ENCODE assay signal across 1 cellular context in the genomic region with DNA sequence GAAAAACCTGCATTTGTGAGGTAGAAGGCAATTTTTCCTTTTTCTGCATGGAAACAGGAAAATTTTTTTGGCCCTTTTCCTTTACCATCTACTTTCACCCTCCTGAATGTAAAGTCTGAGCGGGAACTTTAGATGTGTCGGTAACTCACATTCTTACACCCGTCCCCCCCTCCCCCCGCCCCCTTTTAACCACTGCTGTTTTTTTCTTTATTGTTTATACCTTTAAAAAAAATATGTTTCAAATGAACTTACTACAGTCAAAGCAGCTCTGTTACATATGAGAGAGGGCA.
TF ChIP-seq lines count a peak whose summit lies in the region.

No MANE protein-coding gene starts in this region.

TF ChIP-seq in IMR-90, 13 proteins besides CTCF, POLR2A, EP300 and RAD21 (continued from another document):
- no peak for TF ChIP-seq MAFK (IDR thresholded peaks at IDR 0.05; ENCODE audit: low read depth, low read length)
- no peak for TF ChIP-seq CEBPB (IDR thresholded peaks at IDR 0.05; ENCODE audit: low read depth, low read length)
- TF ChIP-seq RFX5 (IDR thresholded peaks at IDR 0.05; ENCODE audit: low read depth, low read length): no peak
- no peak for TF ChIP-seq RCOR1 (IDR thresholded peaks at IDR 0.05; ENCODE audit: insufficient replicate concordance, low read length)
- TF ChIP-seq MXI1 (IDR thresholded peaks at IDR 0.05; ENCODE audit: borderline replicate concordance, low read depth, low read length): no peak
